ENCODE assay signal across 19 cellular contexts in genomic region chr19:15399234-15399515, GRCh38.
"Had no signal": no experiment of that assay in that cellular context is flagged by ENCODE, and none has a peak within 500 bp of the region (broad histone marks: within the 10 kb centered on the region; RNA-seq: fewer than 3 reads in every experiment).

No MANE protein-coding gene starts in this region.

- H3K9me3 ChIP-seq: esophagus muscularis mucosa, neutrophil, pancreas, spleen, suprapubic skin, thyroid gland, vagina had no signal

- H3K9me3 Mint-ChIP-seq: memory B cell; natural killer cell; stimulated activated naive B cell treated with anti-CD40 and anti-IgM and Interleukin-4, amounts not matched to agents 10 μg/mL and 1 μg/mL and 100 μg/mL, for 72 hours; stimulated activated naive CD8-positive, alpha-beta T cell treated with anti-CD3 and anti-CD28 coated beads, Interleukin-15, Interleukin-2, amounts not matched to agents 100 ng/mL and 50 ng/mL, for 24 hours had no signal

- DNase-seq: effector CD4-positive, alpha-beta T cell; foreskin melanocyte; natural killer cell; spleen; stimulated activated CD4-positive, alpha-beta T cell treated with anti-CD3 and anti-CD28 coated beads, Interleukin-4, amount 100 ng/mL, for 4 hours; stimulated activated naive B cell treated with anti-CD40 and anti-IgM and Interleukin-4, amounts not matched to agents 10 μg/mL and 1 μg/mL and 100 μg/mL, for 72 hours; thyroid gland; trophoblast cell had no signal

- H3K4me3 Mint-ChIP-seq: memory B cell; natural killer cell; stimulated activated naive B cell treated with anti-CD40 and anti-IgM and Interleukin-4, amounts not matched to agents 10 μg/mL and 1 μg/mL and 100 μg/mL, for 72 hours; stimulated activated naive CD8-positive, alpha-beta T cell treated with anti-CD3 and anti-CD28 coated beads, Interleukin-15, Interleukin-2, amounts not matched to agents 100 ng/mL and 50 ng/mL, for 24 hours had no signal

- H3K27ac Mint-ChIP-seq: memory B cell; natural killer cell; stimulated activated naive CD8-positive, alpha-beta T cell treated with anti-CD3 and anti-CD28 coated beads, Interleukin-15, Interleukin-2, amounts not matched to agents 100 ng/mL and 50 ng/mL, for 24 hours had no signal

- H3K27me3 ChIP-seq: dorsolateral prefrontal cortex, esophagus muscularis mucosa, neutrophil, pancreas, spleen, suprapubic skin, thyroid gland, vagina had no signal

- H3K4me3 ChIP-seq: dorsolateral prefrontal cortex, esophagus muscularis mucosa, lung, pancreas, skin epidermis, spleen, suprapubic skin, thyroid gland, vagina had no signal

- H3K4me1 ChIP-seq: pancreas had no signal

- ATAC-seq: natural killer cell; sciatic nerve; stimulated activated naive B cell treated with anti-CD40 and anti-IgM and Interleukin-4, amounts not matched to agents 10 μg/mL and 1 μg/mL and 100 μg/mL, for 72 hours had no signal

- H3K27ac ChIP-seq: esophagus muscularis mucosa, neutrophil, pancreas, skin epidermis, spleen, suprapubic skin, thyroid gland, vagina had no signal

- H3K27me3 Mint-ChIP-seq: memory B cell; stimulated activated naive B cell treated with anti-CD40 and anti-IgM and Interleukin-4, amounts not matched to agents 10 μg/mL and 1 μg/mL and 100 μg/mL, for 72 hours; stimulated activated naive CD8-positive, alpha-beta T cell treated with anti-CD3 and anti-CD28 coated beads, Interleukin-15, Interleukin-2, amounts not matched to agents 100 ng/mL and 50 ng/mL, for 24 hours had no signal
